ENCODE assay signal across 22 cellular contexts in genomic region chr17:30158896-30159625, GRCh38.
"Had no signal": no experiment of that assay in that cellular context is flagged by ENCODE, and none has a peak within 500 bp of the region (broad histone marks: within the 10 kb centered on the region; RNA-seq: fewer than 3 reads in every experiment).

No MANE protein-coding gene starts in this region.

- H3K9me3 Mint-ChIP-seq: activated T-helper 17 cell treated with anti-CD3 and anti-CD28 coated beads, Interleukin-2, amount 50 U/mL, for 72 hours had no signal

- H3K4me3 Mint-ChIP-seq: activated CD4-positive, alpha-beta T cell treated with anti-CD3 and anti-CD28 coated beads for 36 hours; activated CD8-positive, alpha-beta T cell treated with anti-CD3 and anti-CD28 coated beads, Interleukin-2, amount 10 ng/mL, durations not matched to agents 7 days and 5 days; activated naive CD4-positive, alpha-beta T cell treated with anti-CD3 and anti-CD28 coated beads for 36 hours; activated naive CD8-positive, alpha-beta T cell treated with anti-CD3 and anti-CD28 coated beads, Interleukin-2, amount 10 ng/mL, durations not matched to agents 7 days and 5 days; activated T-cell treated with anti-CD3 and anti-CD28 coated beads, Interleukin-2, amount 50 U/mL, for 4 hours; activated T-helper 17 cell treated with anti-CD3 and anti-CD28 coated beads, Interleukin-2, amount 50 U/mL, for 72 hours; T-cell had no signal

- H3K27me3 Mint-ChIP-seq: activated CD4-positive, alpha-beta T cell treated with anti-CD3 and anti-CD28 coated beads for 36 hours; activated naive CD8-positive, alpha-beta T cell treated with anti-CD3 and anti-CD28 coated beads, Interleukin-2, amount 10 ng/mL, durations not matched to agents 7 days and 5 days; activated T-helper 17 cell treated with anti-CD3 and anti-CD28 coated beads, Interleukin-2, amount 50 U/mL, for 72 hours; IgD-negative memory B cell; T-cell had no signal

- H3K27ac Mint-ChIP-seq: activated CD4-positive, alpha-beta T cell treated with anti-CD3 and anti-CD28 coated beads for 36 hours; activated CD8-positive, alpha-beta T cell treated with anti-CD3 and anti-CD28 coated beads, Interleukin-2, amount 10 ng/mL, durations not matched to agents 7 days and 5 days; activated naive CD4-positive, alpha-beta T cell treated with anti-CD3 and anti-CD28 coated beads for 36 hours; activated naive CD8-positive, alpha-beta T cell treated with anti-CD3 and anti-CD28 coated beads, Interleukin-2, amount 10 ng/mL, durations not matched to agents 7 days and 5 days; activated T-helper 17 cell treated with anti-CD3 and anti-CD28 coated beads, Interleukin-2, amount 50 U/mL, for 72 hours; IgD-negative memory B cell; T-cell had no signal

- H3K27ac ChIP-seq: VCaP had no signal

- ATAC-seq: activated CD4-positive, alpha-beta T cell treated with anti-CD3 and anti-CD28 coated beads for 36 hours; activated CD8-positive, alpha-beta T cell treated with anti-CD3 and anti-CD28 coated beads, Interleukin-2, amount 10 ng/mL, durations not matched to agents 7 days and 5 days; activated T-cell treated with anti-CD3 and anti-CD28 coated beads, Interleukin-2, amount 50 U/mL, for 4 hours; activated T-helper 17 cell treated with anti-CD3 and anti-CD28 coated beads, Interleukin-2, amount 50 U/mL, for 72 hours; PC-3; T-cell had no signal

- DNase-seq: activated CD4-positive, alpha-beta T cell treated with anti-CD3 and anti-CD28 coated beads for 36 hours; activated CD4-positive, alpha-beta T cell treated with anti-CD3 and anti-CD28 coated beads, Interleukin-2, amount 50 U/mL, for 1 hour; activated CD4-positive, CD25-positive, alpha-beta regulatory T cell; activated CD8-positive, alpha-beta T cell treated with anti-CD3 and anti-CD28 coated beads, Interleukin-2, amount 10 ng/mL, durations not matched to agents 7 days and 5 days; activated gamma-delta T cell; activated naive CD4-positive, alpha-beta T cell treated with anti-CD3 and anti-CD28 coated beads for 36 hours; activated naive CD8-positive, alpha-beta T cell treated with anti-CD3 and anti-CD28 coated beads, Interleukin-2, amount 10 ng/mL, durations not matched to agents 7 days and 5 days; activated T-cell treated with anti-CD3 and anti-CD28 coated beads, Interleukin-2, amount 50 U/mL, for 4 hours; aorta; NCI-H1092 treated with DMSO at 0.1 percent for 48 hours; NCI-H1417 treated with DMSO at 0.1 percent for 48 hours; NCI-H1694 treated with DMSO at 0.1 percent for 48 hours; NCI-H2081; NCI-H510A treated with DMSO at 0.1 percent for 48 hours; PC-3; SIG-M5; T-cell; T-helper 2 cell; T1000 had no signal
